Comparison of ENCODE assay signal across 1 cellular context in the genomic region with DNA sequence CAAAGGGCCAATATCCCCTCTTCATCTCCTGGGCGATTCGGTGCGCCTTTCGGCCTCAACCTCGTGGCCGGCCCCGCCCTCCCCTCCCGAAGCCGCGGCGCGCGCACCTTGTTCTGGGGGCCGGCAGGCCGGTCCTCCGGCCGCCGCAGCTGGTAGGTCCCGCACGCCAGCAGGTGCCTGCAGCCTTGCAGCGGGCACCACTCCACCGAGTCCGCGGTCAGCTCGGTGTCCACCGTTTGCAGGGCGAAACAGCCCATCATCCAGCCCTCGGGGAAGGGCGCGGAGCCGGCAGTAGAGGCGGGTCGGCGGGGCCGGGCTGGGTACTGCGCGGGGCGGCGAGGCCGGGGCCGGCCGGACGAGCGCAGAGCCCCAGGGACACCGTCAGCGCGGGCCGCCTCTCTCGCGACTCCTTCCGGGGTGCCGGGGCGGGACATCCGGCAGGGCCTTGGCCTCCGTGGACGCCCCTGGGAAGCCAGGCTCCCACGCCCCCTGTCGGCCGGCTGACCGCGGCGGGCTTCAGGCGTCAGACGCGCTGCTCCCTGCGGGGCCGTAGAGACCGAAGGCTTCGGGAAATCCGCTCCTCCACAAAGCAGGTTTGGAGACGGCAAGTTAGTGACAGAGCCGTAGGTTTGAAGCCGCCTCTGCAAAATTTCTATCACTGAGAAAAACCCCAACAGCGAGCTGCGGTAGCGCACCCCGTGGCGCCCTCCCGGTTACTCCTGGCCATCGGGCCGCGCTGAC.
TF ChIP-seq lines count a peak whose summit lies in the region.

DPH7 (minus strand) TSS at position 408 of the 741 bp plus-strand sequence; CDS start at position 260, 148 bp downstream.

TF ChIP-seq in HEK293, 187 proteins besides CTCF, POLR2A, EP300 and RAD21 (continued from another document and continues in another):
- TF ChIP-seq ZNF391 (tag by site-specific recombination; IDR thresholded peaks at IDR 0.05; ENCODE audit: borderline replicate concordance, low read depth) (peak; percentile 79; the same call in 1 of the 2 replicates), ZNF184 (tag by site-specific recombination; IDR thresholded peaks at IDR 0.05) (peak; percentile 88), BCL11B (tag by site-specific recombination; IDR thresholded peaks at IDR 0.05; ENCODE audit: low read depth) (peak; percentile 59; the same call in 1 of the 2 replicates), ZNF704 (tag by site-specific recombination; IDR thresholded peaks at IDR 0.05) (peak; percentile 86), ZNF426 (tag by site-specific recombination; IDR thresholded peaks at IDR 0.05) (no peak), ZBTB21 (tag by site-specific recombination; IDR thresholded peaks at IDR 0.05) (peak; percentile 54; the same call in 1 of the 2 replicates), ZNF555 (tag by site-specific recombination; conservative IDR thresholded peaks at IDR 0.05) (no peak), YY1 (tag by site-specific recombination; IDR thresholded peaks at IDR 0.05) (peak; percentile 55; the same call in 1 of the 2 replicates), ZBTB8A (tag by site-specific recombination; IDR thresholded peaks at IDR 0.05) (peak; percentile 74), ZNF501 (tag by site-specific recombination; IDR thresholded peaks at IDR 0.05) (peak; percentile 86; the same call in 1 of the 2 replicates), ZNF629 (tag by site-specific recombination; IDR thresholded peaks at IDR 0.05) (peak; percentile 57; the same call in 1 of the 2 replicates), KLF8 (tag by site-specific recombination; IDR thresholded peaks at IDR 0.05) (peak; percentile 87), ZNF600 (tag by site-specific recombination; IDR thresholded peaks at IDR 0.05) (peak; percentile 75), ZBTB26 (tag by site-specific recombination; optimal IDR thresholded peaks at IDR 0.05) (peak; percentile 95), ZNF791 (tag by site-specific recombination; IDR thresholded peaks at IDR 0.05) (no peak), MZF1 (tag by site-specific recombination; IDR thresholded peaks at IDR 0.05; ENCODE audit: borderline replicate concordance) (peak; percentile 76; the same call in 1 of the 2 replicates), ZBTB7A (tag by site-specific recombination; IDR thresholded peaks at IDR 0.05; ENCODE audit: low read depth) (peak; percentile 35; the same call in 1 of the 2 replicates), ZNF404 (tag by site-specific recombination; IDR thresholded peaks at IDR 0.05) (no peak), ZNF146 (tag by site-specific recombination; IDR thresholded peaks at IDR 0.05) (0 out of 2 replicates have a peak, but pooled peaks have one; percentile 10), ZNF2 (tag by site-specific recombination; IDR thresholded peaks at IDR 0.05) (no peak), ZNF48 (tag by site-specific recombination; IDR thresholded peaks at IDR 0.05) (no peak), YY2 (tag by site-specific recombination; IDR thresholded peaks at IDR 0.05) (peak; percentile 56; the same call in 1 of the 2 replicates), ZNF792 (tag by site-specific recombination; IDR thresholded peaks at IDR 0.05) (no peak), MEIS1 (CRISPR knock-in tag; IDR thresholded peaks at IDR 0.05; ENCODE audit: borderline replicate concordance) (peak; percentile 24; the same call in 1 of the 2 replicates), ZIC2 (tag by site-specific recombination; IDR thresholded peaks at IDR 0.05) (peak; percentile 36; the same call in 1 of the 2 replicates), GLI2 (tag by site-specific recombination; IDR thresholded peaks at IDR 0.05; ENCODE audit: borderline replicate concordance, low read depth) (0 out of 2 replicates have a peak, but pooled peaks have one; percentile 17), ZSCAN30 (tag by site-specific recombination; IDR thresholded peaks at IDR 0.05) (peak; percentile 97), ZNF354C (tag by site-specific recombination; IDR thresholded peaks at IDR 0.05; ENCODE audit: borderline replicate concordance, low read depth) (no peak), GLI4 (tag by site-specific recombination; IDR thresholded peaks at IDR 0.05) (no peak), ZSCAN18 (tag by site-specific recombination; IDR thresholded peaks at IDR 0.05) (peak; percentile 30; the same call in 1 of the 2 replicates), ZFHX2 (tag by site-specific recombination; conservative IDR thresholded peaks at IDR 0.05) (no peak; the same call in 1 of the 2 replicates), ZNF561 (tag by site-specific recombination; IDR thresholded peaks at IDR 0.05; ENCODE audit: borderline replicate concordance) (peak; percentile 99), ZNF571 (tag by site-specific recombination; IDR thresholded peaks at IDR 0.05) (no peak), ZNF23 (tag by site-specific recombination; IDR thresholded peaks at IDR 0.05; ENCODE audit: borderline replicate concordance) (no peak), SCRT2 (tag by site-specific recombination; IDR thresholded peaks at IDR 0.05) (peak; percentile 82), GLIS1 (tag by site-specific recombination; IDR thresholded peaks at IDR 0.05) (peak; percentile 53), SCRT1 (tag by site-specific recombination; IDR thresholded peaks at IDR 0.05; ENCODE audit: borderline replicate concordance) (0 out of 2 replicates have a peak, but pooled peaks have one; percentile 26), GLIS2 (tag by site-specific recombination; IDR thresholded peaks at IDR 0.05) (peak; percentile 46; the same call in 1 of the 2 replicates), BCL11A (tag by site-specific recombination; IDR thresholded peaks at IDR 0.05; ENCODE audit: low read depth) (0 out of 2 replicates have a peak, but pooled peaks have one; percentile 20), SP2 (tag by site-specific recombination; IDR thresholded peaks at IDR 0.05) (peak; percentile 82), ZBTB20 (tag by site-specific recombination; IDR thresholded peaks at IDR 0.05) (peak; percentile 80), ZNF423 (tag by site-specific recombination; IDR thresholded peaks at IDR 0.05) (peak; percentile 91), ZNF121 (tag by site-specific recombination; IDR thresholded peaks at IDR 0.05) (peak; percentile 49; the same call in 1 of the 2 replicates), ZBTB11 (tag by site-specific recombination; conservative IDR thresholded peaks at IDR 0.05; ENCODE audit: low read depth) (peak; percentile 96), PBX3 (CRISPR knock-in tag; IDR thresholded peaks at IDR 0.05) (peak; percentile 87)
- TF ChIP-seq, protein P1, sequence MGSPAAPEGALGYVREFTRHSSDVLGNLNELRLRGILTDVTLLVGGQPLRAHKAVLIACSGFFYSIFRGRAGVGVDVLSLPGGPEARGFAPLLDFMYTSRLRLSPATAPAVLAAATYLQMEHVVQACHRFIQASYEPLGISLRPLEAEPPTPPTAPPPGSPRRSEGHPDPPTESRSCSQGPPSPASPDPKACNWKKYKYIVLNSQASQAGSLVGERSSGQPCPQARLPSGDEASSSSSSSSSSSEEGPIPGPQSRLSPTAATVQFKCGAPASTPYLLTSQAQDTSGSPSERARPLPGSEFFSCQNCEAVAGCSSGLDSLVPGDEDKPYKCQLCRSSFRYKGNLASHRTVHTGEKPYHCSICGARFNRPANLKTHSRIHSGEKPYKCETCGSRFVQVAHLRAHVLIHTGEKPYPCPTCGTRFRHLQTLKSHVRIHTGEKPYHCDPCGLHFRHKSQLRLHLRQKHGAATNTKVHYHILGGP (tag by site-specific recombination; IDR thresholded peaks at IDR 0.05), result no peak
- TF ChIP-seq, protein P2, sequence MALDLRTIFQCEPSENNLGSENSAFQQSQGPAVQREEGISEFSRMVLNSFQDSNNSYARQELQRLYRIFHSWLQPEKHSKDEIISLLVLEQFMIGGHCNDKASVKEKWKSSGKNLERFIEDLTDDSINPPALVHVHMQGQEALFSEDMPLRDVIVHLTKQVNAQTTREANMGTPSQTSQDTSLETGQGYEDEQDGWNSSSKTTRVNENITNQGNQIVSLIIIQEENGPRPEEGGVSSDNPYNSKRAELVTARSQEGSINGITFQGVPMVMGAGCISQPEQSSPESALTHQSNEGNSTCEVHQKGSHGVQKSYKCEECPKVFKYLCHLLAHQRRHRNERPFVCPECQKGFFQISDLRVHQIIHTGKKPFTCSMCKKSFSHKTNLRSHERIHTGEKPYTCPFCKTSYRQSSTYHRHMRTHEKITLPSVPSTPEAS (tag by site-specific recombination; IDR thresholded peaks at IDR 0.05), result no peak
- TF ChIP-seq, protein P3, sequence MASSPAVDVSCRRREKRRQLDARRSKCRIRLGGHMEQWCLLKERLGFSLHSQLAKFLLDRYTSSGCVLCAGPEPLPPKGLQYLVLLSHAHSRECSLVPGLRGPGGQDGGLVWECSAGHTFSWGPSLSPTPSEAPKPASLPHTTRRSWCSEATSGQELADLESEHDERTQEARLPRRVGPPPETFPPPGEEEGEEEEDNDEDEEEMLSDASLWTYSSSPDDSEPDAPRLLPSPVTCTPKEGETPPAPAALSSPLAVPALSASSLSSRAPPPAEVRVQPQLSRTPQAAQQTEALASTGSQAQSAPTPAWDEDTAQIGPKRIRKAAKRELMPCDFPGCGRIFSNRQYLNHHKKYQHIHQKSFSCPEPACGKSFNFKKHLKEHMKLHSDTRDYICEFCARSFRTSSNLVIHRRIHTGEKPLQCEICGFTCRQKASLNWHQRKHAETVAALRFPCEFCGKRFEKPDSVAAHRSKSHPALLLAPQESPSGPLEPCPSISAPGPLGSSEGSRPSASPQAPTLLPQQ (tag by site-specific recombination; IDR thresholded peaks at IDR 0.05), result peak; percentile 79
- TF ChIP-seq, protein P4, sequence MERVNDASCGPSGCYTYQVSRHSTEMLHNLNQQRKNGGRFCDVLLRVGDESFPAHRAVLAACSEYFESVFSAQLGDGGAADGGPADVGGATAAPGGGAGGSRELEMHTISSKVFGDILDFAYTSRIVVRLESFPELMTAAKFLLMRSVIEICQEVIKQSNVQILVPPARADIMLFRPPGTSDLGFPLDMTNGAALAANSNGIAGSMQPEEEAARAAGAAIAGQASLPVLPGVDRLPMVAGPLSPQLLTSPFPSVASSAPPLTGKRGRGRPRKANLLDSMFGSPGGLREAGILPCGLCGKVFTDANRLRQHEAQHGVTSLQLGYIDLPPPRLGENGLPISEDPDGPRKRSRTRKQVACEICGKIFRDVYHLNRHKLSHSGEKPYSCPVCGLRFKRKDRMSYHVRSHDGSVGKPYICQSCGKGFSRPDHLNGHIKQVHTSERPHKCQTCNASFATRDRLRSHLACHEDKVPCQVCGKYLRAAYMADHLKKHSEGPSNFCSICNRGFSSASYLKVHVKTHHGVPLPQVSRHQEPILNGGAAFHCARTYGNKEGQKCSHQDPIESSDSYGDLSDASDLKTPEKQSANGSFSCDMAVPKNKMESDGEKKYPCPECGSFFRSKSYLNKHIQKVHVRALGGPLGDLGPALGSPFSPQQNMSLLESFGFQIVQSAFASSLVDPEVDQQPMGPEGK (tag by site-specific recombination; IDR thresholded peaks at IDR 0.05), result peak; percentile 63
